ENCODE assay signal across 21 cellular contexts in genomic region chr5:79008362-79008761, GRCh38. TPM values are rescaled to one million over a fixed set of nuclear protein-coding genes. Genes with fewer than 3 reads are reported as not detected.
DNase-seq lines count a peak whose midpoint lies in the region; ATAC-seq, FAIRE-seq and TF ChIP-seq lines count a peak whose summit lies in the region.
"Had no signal": no experiment of that assay in that cellular context is flagged by ENCODE, and none has a peak within 500 bp of the region (broad histone marks: within the 10 kb centered on the region; RNA-seq: fewer than 3 reads in every experiment).

No MANE protein-coding gene starts in this region.

- H2BK5ac ChIP-seq in IMR-90 (ENCODE audit: low read depth, low read length, poor library complexity, severe bottlenecking): no peak overlapping the region

- no peaks in the 10 kb centered on the region for H3F3A ChIP-seq in GM23338 (replicated peaks; ENCODE audit: low read depth)

- H2AK9ac ChIP-seq in IMR-90 (replicated peaks; ENCODE audit: low read depth, low read length, poor library complexity): no peak overlapping the region

- H3K14ac ChIP-seq in IMR-90 (replicated peaks; ENCODE audit: low read depth, low read length): no peak overlapping the region

- no peaks in the 10 kb centered on the region for H3K9me1 ChIP-seq in IMR-90 (ENCODE audit: insufficient read depth, low read length)
- H3K9me1 ChIP-seq in K562 (ENCODE audit: control insufficient read depth, insufficient read depth, low read length): no peaks in the 10 kb centered on the region

- no peak for FAIRE-seq in K562 (lab: Jason Lieb, UNC)
- FAIRE-seq: HTR-8/SVneo had no signal

- H3K9me3 ChIP-seq in IMR-90 (ENCODE audit: control insufficient read depth, insufficient read depth, low read length) (peaks cover 4% of the 10 kb centered on the region), K562 (replicated peaks; ENCODE audit: control insufficient read depth, insufficient read depth, low read depth, low read length) (no peaks in the 10 kb centered on the region)
- H3K9me3 ChIP-seq: HAP-1 had no signal

- no peaks in the 10 kb centered on the region for H4K20me1 ChIP-seq in GM23338 (replicated peaks; ENCODE audit: insufficient read depth)
- no peaks in the 10 kb centered on the region for H4K20me1 ChIP-seq in IMR-90 (ENCODE audit: insufficient read depth, low read length)
- H4K20me1 ChIP-seq in K562 (replicated peaks; ENCODE audit: control insufficient read depth, insufficient read depth, low read length): no peaks in the 10 kb centered on the region

- TF ChIP-seq EP300 in K562 (IDR thresholded peaks at IDR 0.05; ENCODE audit: low read length): no peak

- no peak overlapping the region for H3K27ac ChIP-seq in GM23338 (ENCODE audit: low read depth)
- H3K27ac ChIP-seq in IMR-90 (ENCODE audit: insufficient read depth, low read length): no peak overlapping the region
- no peak overlapping the region for H3K27ac ChIP-seq in K562 (ENCODE audit: extremely low read depth, low read depth, low read length)
- H3K27ac ChIP-seq: Peyer's patch, SK-N-MC had no signal

- no peak overlapping the region for H3K4me3 Mint-ChIP-seq in GM23338
- H3K4me3 Mint-ChIP-seq: CD4-positive, CD25-positive, alpha-beta regulatory T cell had no signal

- H3K4me2 ChIP-seq in GM23338 (no peak overlapping the region), IMR-90 (ENCODE audit: low read depth, low read length) (no peak overlapping the region), K562 (ENCODE audit: insufficient read depth, low read length) (no peak overlapping the region)

- H3K79me2 ChIP-seq in GM23338 (replicated peaks; ENCODE audit: insufficient read depth) (no peaks in the 10 kb centered on the region), K562 (ENCODE audit: control insufficient read depth, insufficient read depth, low read length) (no peaks in the 10 kb centered on the region)

- H2AK5ac ChIP-seq in IMR-90 (ENCODE audit: low read depth, low read length): no peak overlapping the region

- H2BK120ac ChIP-seq in IMR-90 (ENCODE audit: low read depth, low read length): peak overlapping the region; percentile 9; the same call in 1 of the 2 replicates

- H3K36me3 Mint-ChIP-seq in GM23338 (ENCODE audit: low read depth): peaks cover 5% of the 10 kb centered on the region; the same call in 2 of the 3 replicates
- H3K36me3 Mint-ChIP-seq: CD4-positive, CD25-positive, alpha-beta regulatory T cell had no signal

- POLR2A ChIA-PET in IMR-90 (lab: Charles Lee; ENCODE audit: unreplicated experiment): no interaction called here
- POLR2A ChIA-PET in K562 (lab: Yijun Ruan, JAX): interaction anchor here (0.6 kb wide), 1 partner anchor 118 kb away, joined by 3 read pairs; no protein-coding TSS in a partner anchor

- intact Hi-C loops in IMR-90 (cut with micrococcal nuclease): no loop called here
- intact Hi-C loops in K562 (cut with micrococcal nuclease): no loop called here
- intact Hi-C loops in posterior cingulate gyrus (cut with DNase I): no loop called here

- TF ChIP-seq CTCF in GM23338 (conservative IDR thresholded peaks at IDR 0.05; ENCODE audit: low read depth in 2 of 2) (peak; percentile 32 to 57), IMR-90 (conservative IDR thresholded peaks at IDR 0.05; ENCODE audit: low read depth, low read length) (no peak), K562 (IDR thresholded peaks at IDR 0.05 in 2 of 3, conservative IDR thresholded peaks at IDR 0.05 in 1 of 3; ENCODE audit: insufficient read depth in 2 of 3, low read depth in 1 of 3, low read length in 3 of 3) (peak in 1 of 3 experiments; percentile 21; a peak in 2 of 6 replicates)

- H3K4me1 ChIP-seq in GM23338 (ENCODE audit: insufficient read depth): no peaks in the 10 kb centered on the region
- peaks cover 3% of the 10 kb centered on the region; the same call in 1 of the 2 replicates for H3K4me1 ChIP-seq in IMR-90 (ENCODE audit: control insufficient read depth, insufficient read depth, low read length)
- H3K4me1 ChIP-seq in K562 (replicated peaks in 1 of 2; ENCODE audit: control insufficient read depth in 2 of 2, insufficient read depth in 2 of 2, low read length in 2 of 2): no peaks in the 10 kb centered on the region
- H3K4me1 ChIP-seq: HAP-1, Peyer's patch had no signal

- no peak overlapping the region for H2AFZ ChIP-seq in GM23338
- no peak overlapping the region for H2AFZ ChIP-seq in IMR-90 (replicated peaks; ENCODE audit: low read length, poor library complexity)
- H2AFZ ChIP-seq in K562 (ENCODE audit: low read depth, low read length): no peak overlapping the region

- H2BK20ac ChIP-seq in IMR-90 (ENCODE audit: low read depth, low read length): peak overlapping the region; percentile 32; the same call in 1 of the 2 replicates

- ATAC-seq in GM23338: peak; percentile 76
- ATAC-seq in IMR-90 (ENCODE audit: low read depth): no peak
- ATAC-seq in K562: peak; percentile 66
- ATAC-seq in left lobe of liver: peak; percentile 40
- no peak for ATAC-seq in GM21381 (IDR thresholded peaks at IDR 0.05; ENCODE audit: unreplicated experiment)

- H3K9ac ChIP-seq in IMR-90 (ENCODE audit: low read depth, low read length) (no peak overlapping the region), K562 (ENCODE audit: insufficient read depth in 1 of 2, low read depth in 2 of 2, low read length in 2 of 2) (no peak overlapping the region)

- H3K4ac ChIP-seq in IMR-90 (ENCODE audit: low read depth, low read length): no peak overlapping the region

- no peak overlapping the region for H4K5ac ChIP-seq in IMR-90 (ENCODE audit: low read depth, low read length)

- H3K9me3 Mint-ChIP-seq in GM23338: peaks cover 13% of the 10 kb centered on the region

- H3K9me2 ChIP-seq in GM23338 (ENCODE audit: insufficient read depth): peaks cover 3% of the 10 kb centered on the region; the same call in 1 of the 2 replicates

- BruUV-seq in IMR-90 (replicated peaks; lab: Mats Ljungman, UMichigan) (no TSS peak), K562 (replicated peaks; lab: Mats Ljungman, UMichigan) (no TSS peak)

- H3K36me3 ChIP-seq in GM23338 (ENCODE audit: insufficient read depth) (no peaks in the 10 kb centered on the region), IMR-90 (ENCODE audit: control insufficient read depth, insufficient read depth, low read length) (no peaks in the 10 kb centered on the region), K562 (ENCODE audit: control insufficient read depth, insufficient read depth, low read length) (no peaks in the 10 kb centered on the region)
- H3K36me3 ChIP-seq: HAP-1, Peyer's patch had no signal

- H3K18ac ChIP-seq in IMR-90 (ENCODE audit: low read depth, low read length): no peak overlapping the region

- dilution Hi-C loops in IMR-90 (cut with HindIII; ENCODE audit: low sequenced_read_pairs, unreplicated experiment): no loop called here

- no peaks in the 10 kb centered on the region for H3K27me3 Mint-ChIP-seq in GM23338 (ENCODE audit: insufficient read depth, low read depth, poor library complexity)

- CTCF ChIA-PET in IMR-90 (lab: Yijun Ruan, JAX) (interaction anchor here (0.7 to 1.7 kb wide), 4 partner anchors 13 to 1127 kb away, joined by 3 to 6 read pairs (median 4); no protein-coding TSS in a partner anchor), K562 (lab: Yijun Ruan, JAX; ENCODE audit: low intra/inter-chr PET ratio) (no interaction called here)

- H3K56ac ChIP-seq in IMR-90 (ENCODE audit: extremely low read depth, insufficient read depth, low read length): no peak overlapping the region

- TF ChIP-seq RAD21 in IMR-90 (IDR thresholded peaks at IDR 0.05; ENCODE audit: low read length) (no peak), K562 (CRISPR knock-in tag; conservative IDR thresholded peaks at IDR 0.05 in 1 of 2, IDR thresholded peaks at IDR 0.05 in 1 of 2) (0 out of 4 replicates have a peak, but pooled peaks of 1 of the 2 experiments have one; percentile 22)

- H2BK15ac ChIP-seq in IMR-90 (ENCODE audit: low read depth, low read length): peak overlapping the region; percentile 32; the same call in 1 of the 3 replicates

- no peak overlapping the region for H4K8ac ChIP-seq in IMR-90 (ENCODE audit: low read depth in 2 of 2, low read length in 2 of 2)

- no peaks in the 10 kb centered on the region for H3K4me1 Mint-ChIP-seq in GM23338
- H3K4me1 Mint-ChIP-seq: CD4-positive, CD25-positive, alpha-beta regulatory T cell had no signal

- H3K4me3 ChIP-seq in GM23338 (no peak overlapping the region), IMR-90 (ENCODE audit: insufficient read depth, low read depth, low read length) (no peak overlapping the region), K562 (no peak overlapping the region)
- H3K4me3 ChIP-seq: HAP-1, Peyer's patch, SK-N-MC had no signal

- H3K27me3 ChIP-seq in GM23338 (ENCODE audit: insufficient read depth) (no peaks in the 10 kb centered on the region), IMR-90 (ENCODE audit: control insufficient read depth, insufficient read depth, low read length) (no peaks in the 10 kb centered on the region), K562 (ENCODE audit: control insufficient read depth in 2 of 2, insufficient read depth in 2 of 2, low read length in 2 of 2) (peaks cover 7 to 8% of the 10 kb centered on the region in 2 experiments; a peak in 3 of 5 replicates)
- H3K27me3 ChIP-seq: Peyer's patch had no signal

- TF ChIP-seq POLR2A in IMR-90 (IDR thresholded peaks at IDR 0.05; ENCODE audit: low read depth, low read length) (no peak), K562 (conservative IDR thresholded peaks at IDR 0.05) (no peak)

- H3K27ac Mint-ChIP-seq in GM23338: no peak overlapping the region
- H3K27ac Mint-ChIP-seq: CD4-positive, CD25-positive, alpha-beta regulatory T cell had no signal

- no peak overlapping the region for H3K23ac ChIP-seq in IMR-90 (ENCODE audit: low read depth, low read length)

- in situ Hi-C loops in IMR-90 (cut with MboI; ENCODE audit: low sequenced_read_pairs) (no loop called here), K562 (cut with MboI) (loop anchor here (25.0 kb wide), 1 partner anchor 1304 kb away; the partner anchor contains the start of gene SPZ1)

- no peaks in the 10 kb centered on the region for H3K79me1 ChIP-seq in IMR-90 (ENCODE audit: low read depth in 1 of 2, low read length in 2 of 2)

- no CpG with 5 or more reads among the region's 3 CpGs for WGBS in IMR-90 (ENCODE audit: extremely low coverage in 2 of 2, insufficient read length in 1 of 2), 2 experiments
- WGBS in K562 (ENCODE audit: insufficient coverage, low coverage, missing lambda C conversion rate): 2% methylated on average over 3 of the region's 3 CpGs

- H4K91ac ChIP-seq in IMR-90 (ENCODE audit: insufficient read depth, low read depth, low read length): peak overlapping the region; percentile 33; the same call in 1 of the 2 replicates

- peak; percentile 45 for DNase-seq in GM23338 (ENCODE audit: low spot score)
- no peak for DNase-seq in IMR-90
- peak in 2 of 4 experiments; percentile 12 to 14 for DNase-seq in K562 (ENCODE audit: extremely low read depth in 1 of 4, low spot score in 3 of 4)
- DNase-seq in left lobe of liver (ENCODE audit: low spot score): no peak
- DNase-seq in NCI-H146 (lab: John Stamatoyannopoulos, UW): no peak
- DNase-seq in posterior cingulate gyrus: no peak
- DNase-seq: CD4-positive, CD25-positive, alpha-beta regulatory T cell; DMS53; KG1; MM.1S; NCI-H1694; NCI-H2029 treated with DMSO at 0.1 percent for 48 hours; NCI-H446 treated with DMSO at 0.1 percent for 48 hours; NCI-H526; OCI-M1; Peyer's patch; SIG-M5 had no signal

RNA-seq across cellular contexts. Expression of gene ARSB, which starts 23.3 kb away (rescaled TPM):
- 24.6 and 27.2 TPM in 2 replicates for total RNA-seq in GM23338 (2014; rRNA removed; shearing (Covaris generic))
- polyA plus RNA-seq in GM23338 (2016; fragmentation: Nextera tagmentation; extraction: Ambion mirVana) (7.4 and 7.8 TPM in 2 replicates), IMR-90 (2012; rRNA removed) (16.3 TPM in 2 replicates), K562 (2011; rRNA removed) (1.7 and 3.1 TPM in 2 replicates), K562 (2014; fragmentation: Illumina TruSeq; extraction: Trizol) (1.7 and 2.4 TPM in 2 replicates), K562 (2014; fragmentation: Nextera tagmentation; extraction: Ambion mirVana) (under 1 TPM; 0.52 to 0.68 TPM), K562 (2014; rRNA removed) (1.4 and 2.8 TPM in 2 replicates)
- total RNA-seq in IMR-90 (2012; rRNA removed) (14.7 and 16.0 TPM in 2 replicates), K562 (2014; rRNA removed) (1.7 and 2.9 TPM in 2 replicates), K562 (2014; rRNA removed; fragmentation: Illumina TruSeq; extraction: Trizol) (3.2 TPM in 2 replicates), K562 (2015; rRNA removed; fragmentation: Illumina TruSeq; extraction: Trizol) (4.5 and 4.6 TPM in 2 replicates), K562 (2021) (3.2 and 3.3 TPM in 2 replicates), left lobe of liver (10.3 TPM)
- 11.7 and 12.5 TPM in 2 replicates for polyA plus RNA-seq in IMR-90 (2012; cell fraction: cytosol; rRNA removed)
- 3.4 and 7.0 TPM in 2 replicates for polyA plus RNA-seq in IMR-90 (2012; cell fraction: nucleus; rRNA removed; ENCODE audit: low replicate concordance)
- total RNA-seq in K562 (2011; cell fraction: chromatin; rRNA removed; ENCODE audit: low replicate concordance): 3.2 and 3.3 TPM in 2 replicates
- total RNA-seq in K562 (2011; cell fraction: nucleolus; rRNA removed): 3.7 TPM in 2 replicates
- 4.0 and 6.5 TPM in 2 replicates for total RNA-seq in K562 (2011; cell fraction: nucleoplasm; rRNA removed)
- polyA plus RNA-seq in K562 (2011; cell fraction: cytosol; rRNA removed): 1.4 and 2.9 TPM in 2 replicates
- 0.58 and 0.88 TPM in 2 replicates for polyA plus RNA-seq in K562 (2011; cell fraction: nucleus; rRNA removed)
- 2.0 and 2.4 TPM in 2 replicates for polyA plus RNA-seq in K562 (2012)
- 2.8 and 4.6 TPM in 2 replicates for polyA minus RNA-seq in K562 (2011; rRNA and poly(A)+ RNA removed)
- 2.2 and 4.1 TPM in 2 replicates for polyA minus RNA-seq in K562 (2011; cell fraction: cytosol; rRNA and poly(A)+ RNA removed)
- polyA minus RNA-seq in K562 (2011; cell fraction: nucleus; rRNA and poly(A)+ RNA removed): 1.2 and 1.3 TPM in 2 replicates

Comparison
In these comparisons a context has a peak if more than half of its experiments do, and no peak if none do; other contexts are left out.
1. ATAC-seq: peak in GM23338 (single experiment), K562 (single experiment) and left lobe of liver (single experiment); none in IMR-90 (single experiment) and GM21381 (single experiment).